Comparison of ENCODE assay signal across 8 cellular contexts in the genomic region with DNA sequence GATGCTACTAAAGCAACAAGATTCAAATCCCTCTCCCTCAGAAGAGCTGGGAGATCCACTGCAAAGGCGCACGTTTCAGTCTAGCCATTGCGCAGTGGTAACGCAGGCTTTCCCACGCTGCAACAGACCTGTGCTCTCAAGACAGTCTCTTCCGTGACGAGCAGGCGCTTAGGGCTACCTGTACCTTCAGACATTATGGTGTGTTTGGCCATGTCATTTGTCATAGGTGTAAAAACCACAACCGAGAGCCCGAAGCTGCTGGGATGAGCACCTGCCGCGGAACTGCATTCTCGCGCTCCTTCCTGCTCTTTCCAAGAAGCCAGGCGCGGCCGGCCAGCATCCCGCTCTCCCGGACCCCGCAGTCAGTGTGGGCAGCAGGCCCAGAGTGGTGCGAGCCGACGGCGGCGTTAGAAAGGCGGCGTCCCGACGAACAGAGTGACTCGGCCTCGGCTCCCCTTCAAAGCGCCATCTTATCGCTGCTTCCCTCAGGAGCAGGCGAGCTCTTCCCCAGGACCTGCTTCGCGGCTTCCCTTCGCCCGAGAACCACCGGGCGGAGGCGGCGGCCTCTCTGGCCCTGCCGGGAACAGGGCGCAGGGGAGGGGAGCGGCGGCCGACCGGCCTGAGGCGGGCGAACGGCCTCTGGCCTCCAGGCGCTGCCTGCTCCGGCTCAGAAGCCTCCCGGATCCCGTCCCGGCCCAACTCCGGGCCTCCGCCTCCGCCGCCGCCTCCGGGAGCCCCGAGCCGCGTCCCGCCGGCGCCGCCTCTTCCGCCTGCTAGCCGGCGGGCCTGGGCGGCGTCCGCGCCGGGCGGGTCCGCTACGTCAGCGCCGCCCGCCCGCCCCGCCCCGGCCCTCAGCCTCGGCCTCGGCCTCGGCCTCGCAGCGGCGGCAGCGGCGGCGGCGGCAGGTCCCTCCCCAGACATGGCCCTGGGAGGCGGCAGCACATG. TPM values are rescaled to one million over a fixed set of nuclear protein-coding genes. Genes with fewer than 3 reads are reported as not detected.
DNase-seq lines count a peak whose midpoint lies in the region; ATAC-seq and TF ChIP-seq lines count a peak whose summit lies in the region.

A gene with protein sequence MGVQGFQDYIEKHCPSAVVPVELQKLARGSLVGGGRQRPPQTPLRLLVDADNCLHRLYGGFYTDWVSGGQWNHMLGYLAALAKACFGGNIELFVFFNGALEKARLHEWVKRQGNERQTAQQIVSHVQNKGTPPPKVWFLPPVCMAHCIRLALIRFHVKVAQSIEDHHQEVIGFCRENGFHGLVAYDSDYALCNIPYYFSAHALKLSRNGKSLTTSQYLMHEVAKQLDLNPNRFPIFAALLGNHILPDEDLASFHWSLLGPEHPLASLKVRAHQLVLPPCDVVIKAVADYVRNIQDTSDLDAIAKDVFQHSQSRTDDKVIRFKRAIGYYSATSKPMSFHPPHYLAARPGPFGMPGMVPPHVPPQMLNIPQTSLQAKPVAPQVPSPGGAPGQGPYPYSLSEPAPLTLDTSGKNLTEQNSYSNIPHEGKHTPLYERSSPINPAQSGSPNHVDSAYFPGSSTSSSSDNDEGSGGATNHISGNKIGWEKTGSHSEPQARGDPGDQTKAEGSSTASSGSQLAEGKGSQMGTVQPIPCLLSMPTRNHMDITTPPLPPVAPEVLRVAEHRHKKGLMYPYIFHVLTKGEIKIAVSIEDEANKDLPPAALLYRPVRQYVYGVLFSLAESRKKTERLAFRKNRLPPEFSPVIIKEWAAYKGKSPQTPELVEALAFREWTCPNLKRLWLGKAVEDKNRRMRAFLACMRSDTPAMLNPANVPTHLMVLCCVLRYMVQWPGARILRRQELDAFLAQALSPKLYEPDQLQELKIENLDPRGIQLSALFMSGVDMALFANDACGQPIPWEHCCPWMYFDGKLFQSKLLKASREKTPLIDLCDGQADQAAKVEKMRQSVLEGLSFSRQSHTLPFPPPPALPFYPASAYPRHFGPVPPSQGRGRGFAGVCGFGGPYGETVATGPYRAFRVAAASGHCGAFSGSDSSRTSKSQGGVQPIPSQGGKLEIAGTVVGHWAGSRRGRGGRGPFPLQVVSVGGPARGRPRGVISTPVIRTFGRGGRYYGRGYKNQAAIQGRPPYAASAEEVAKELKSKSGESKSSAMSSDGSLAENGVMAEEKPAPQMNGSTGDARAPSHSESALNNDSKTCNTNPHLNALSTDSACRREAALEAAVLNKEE (plus strand): TSS at position 869 of the 945 bp plus-strand sequence. CDS start 231 bp downstream, outside the sequence.

- ATAC-seq in GM21576 (IDR thresholded peaks at IDR 0.05; ENCODE audit: unreplicated experiment) = peak; percentile 44
- peak; percentile 86 for ATAC-seq in stimulated activated naive CD8-positive, alpha-beta T cell treated with anti-CD3 and anti-CD28 coated beads, Interleukin-15, amount 100 ng/mL, for 72 hours

- DNase-seq in DMS153 treated with DMSO at 0.1 percent for 48 hours (lab: John Stamatoyannopoulos, UW; ENCODE audit: unreplicated experiment) = peak; percentile 49
- peak; percentile 88 for DNase-seq in RWPE1 (ENCODE audit: low spot score)
- DNase-seq in activated effector memory CD4-positive, alpha-beta T cell treated with anti-CD3 and anti-CD28 coated beads, Interleukin-2, amount 50 U/mL, for 16 hours = peak; percentile 92
- DNase-seq in fibroblast of the aortic adventitia (ENCODE audit: low read depth) = peak; percentile 58
- peak; percentile 70 to 72 for DNase-seq in stimulated activated naive CD8-positive, alpha-beta T cell treated with anti-CD3 and anti-CD28 coated beads, Interleukin-15, amount 100 ng/mL, for 72 hours

- POLR2A ChIA-PET in RWPE1 (lab: Yijun Ruan, JAX; ENCODE audit: low non-redundant PET) = interaction anchor here (0.8 kb wide), 1 partner anchor 115 kb away, joined by 3 read pairs; no protein-coding TSS in a partner anchor

- H3K27ac Mint-ChIP-seq in nephron = peak within 1 kb of the TSS; percentile 89 to 96 (median 95)
- peak within 1 kb of the TSS; percentile 95 to 99 for H3K27ac Mint-ChIP-seq in stimulated activated naive CD8-positive, alpha-beta T cell treated with anti-CD3 and anti-CD28 coated beads, Interleukin-15, amount 100 ng/mL, for 72 hours

- H3K36me3 Mint-ChIP-seq in nephron (ENCODE audit: low read depth) = peaks cover 27% of the 10 kb centered on the region

- TF ChIP-seq CTCF in RWPE1 (conservative IDR thresholded peaks at IDR 0.05; ENCODE audit: low read depth) (no peak), fibroblast of the aortic adventitia (IDR thresholded peaks at IDR 0.05; ENCODE audit: insufficient read depth, low read length) (no peak), nephron (IDR thresholded peaks at IDR 0.05; ENCODE audit: unreplicated experiment in 3 of 3) (no peak)

- peaks cover 23% of the 10 kb centered on the region for H3K4me1 Mint-ChIP-seq in nephron
- peaks cover 38% of the 10 kb centered on the region for H3K4me1 Mint-ChIP-seq in stimulated activated naive CD8-positive, alpha-beta T cell treated with anti-CD3 and anti-CD28 coated beads, Interleukin-15, amount 100 ng/mL, for 72 hours

- no peak for TF ChIP-seq RAD21 in Ishikawa (IDR thresholded peaks at IDR 0.05; ENCODE audit: low read depth)

- peak within 1 kb of the TSS; percentile 94 to 97 (median 95) for H3K4me3 Mint-ChIP-seq in nephron
- peak within 1 kb of the TSS; percentile 86 to 96 for H3K4me3 Mint-ChIP-seq in stimulated activated naive CD8-positive, alpha-beta T cell treated with anti-CD3 and anti-CD28 coated beads, Interleukin-15, amount 100 ng/mL, for 72 hours

- peak; percentile 25; the same call in 1 of the 2 replicates for TF ChIP-seq EP300 in Ishikawa (IDR thresholded peaks at IDR 0.05; ENCODE audit: borderline replicate concordance)

- H3K9me3 Mint-ChIP-seq in nephron = no peaks in the 10 kb centered on the region
- H3K9me3 Mint-ChIP-seq in stimulated activated naive CD8-positive, alpha-beta T cell treated with anti-CD3 and anti-CD28 coated beads, Interleukin-15, amount 100 ng/mL, for 72 hours = no peaks in the 10 kb centered on the region

- peak within 1 kb of the TSS; percentile 85 for H3K4me3 ChIP-seq in fibroblast of the aortic adventitia (ENCODE audit: low read depth, low read length)

- peak within 1 kb of the TSS; percentile 93 for H3K27ac ChIP-seq in RWPE1

- CTCF ChIA-PET in RWPE1 (lab: Yijun Ruan, JAX) = interaction anchor here (0.5 to 2.4 kb wide), 3 partner anchors 115 to 146 kb away, joined by 3 to 9 read pairs (median 3); no protein-coding TSS in a partner anchor

- no peaks in the 10 kb centered on the region for H3K27me3 Mint-ChIP-seq in nephron (ENCODE audit: low read depth)
- H3K27me3 Mint-ChIP-seq in stimulated activated naive CD8-positive, alpha-beta T cell treated with anti-CD3 and anti-CD28 coated beads, Interleukin-15, amount 100 ng/mL, for 72 hours = no peaks in the 10 kb centered on the region

TF ChIP-seq in Ishikawa, 13 proteins besides CTCF, POLR2A, EP300 and RAD21:
- TF ChIP-seq, protein P1, sequence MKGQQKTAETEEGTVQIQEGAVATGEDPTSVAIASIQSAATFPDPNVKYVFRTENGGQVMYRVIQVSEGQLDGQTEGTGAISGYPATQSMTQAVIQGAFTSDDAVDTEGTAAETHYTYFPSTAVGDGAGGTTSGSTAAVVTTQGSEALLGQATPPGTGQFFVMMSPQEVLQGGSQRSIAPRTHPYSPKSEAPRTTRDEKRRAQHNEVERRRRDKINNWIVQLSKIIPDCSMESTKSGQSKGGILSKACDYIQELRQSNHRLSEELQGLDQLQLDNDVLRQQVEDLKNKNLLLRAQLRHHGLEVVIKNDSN (IDR thresholded peaks at IDR 0.05) = no peak
- TF ChIP-seq TAF1 (IDR thresholded peaks at IDR 0.05; ENCODE audit: low read depth) (peak; percentile 33; the same call in 1 of the 2 replicates), NFIC (IDR thresholded peaks at IDR 0.05) (no peak), CREB1 (IDR thresholded peaks at IDR 0.05; ENCODE audit: low read depth) (no peak), CEBPB (IDR thresholded peaks at IDR 0.05) (no peak), ZBTB7A (IDR thresholded peaks at IDR 0.05; ENCODE audit: low read depth) (no peak), FOXM1 (IDR thresholded peaks at IDR 0.05; ENCODE audit: borderline replicate concordance, low read depth) (no peak), TCF12 (IDR thresholded peaks at IDR 0.05; ENCODE audit: low read depth) (no peak), EGR1 (IDR thresholded peaks at IDR 0.05) (0 out of 2 replicates have a peak, but pooled peaks have one; percentile 11), YY1 (IDR thresholded peaks at IDR 0.05; ENCODE audit: low read depth) (peak; percentile 75), TEAD4 (IDR thresholded peaks at IDR 0.05) (no peak)
- TF ChIP-seq, protein P2, sequence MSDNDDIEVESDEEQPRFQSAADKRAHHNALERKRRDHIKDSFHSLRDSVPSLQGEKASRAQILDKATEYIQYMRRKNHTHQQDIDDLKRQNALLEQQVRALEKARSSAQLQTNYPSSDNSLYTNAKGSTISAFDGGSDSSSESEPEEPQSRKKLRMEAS (IDR thresholded peaks at IDR 0.05) = peak; percentile 51
- TF ChIP-seq, protein P3, sequence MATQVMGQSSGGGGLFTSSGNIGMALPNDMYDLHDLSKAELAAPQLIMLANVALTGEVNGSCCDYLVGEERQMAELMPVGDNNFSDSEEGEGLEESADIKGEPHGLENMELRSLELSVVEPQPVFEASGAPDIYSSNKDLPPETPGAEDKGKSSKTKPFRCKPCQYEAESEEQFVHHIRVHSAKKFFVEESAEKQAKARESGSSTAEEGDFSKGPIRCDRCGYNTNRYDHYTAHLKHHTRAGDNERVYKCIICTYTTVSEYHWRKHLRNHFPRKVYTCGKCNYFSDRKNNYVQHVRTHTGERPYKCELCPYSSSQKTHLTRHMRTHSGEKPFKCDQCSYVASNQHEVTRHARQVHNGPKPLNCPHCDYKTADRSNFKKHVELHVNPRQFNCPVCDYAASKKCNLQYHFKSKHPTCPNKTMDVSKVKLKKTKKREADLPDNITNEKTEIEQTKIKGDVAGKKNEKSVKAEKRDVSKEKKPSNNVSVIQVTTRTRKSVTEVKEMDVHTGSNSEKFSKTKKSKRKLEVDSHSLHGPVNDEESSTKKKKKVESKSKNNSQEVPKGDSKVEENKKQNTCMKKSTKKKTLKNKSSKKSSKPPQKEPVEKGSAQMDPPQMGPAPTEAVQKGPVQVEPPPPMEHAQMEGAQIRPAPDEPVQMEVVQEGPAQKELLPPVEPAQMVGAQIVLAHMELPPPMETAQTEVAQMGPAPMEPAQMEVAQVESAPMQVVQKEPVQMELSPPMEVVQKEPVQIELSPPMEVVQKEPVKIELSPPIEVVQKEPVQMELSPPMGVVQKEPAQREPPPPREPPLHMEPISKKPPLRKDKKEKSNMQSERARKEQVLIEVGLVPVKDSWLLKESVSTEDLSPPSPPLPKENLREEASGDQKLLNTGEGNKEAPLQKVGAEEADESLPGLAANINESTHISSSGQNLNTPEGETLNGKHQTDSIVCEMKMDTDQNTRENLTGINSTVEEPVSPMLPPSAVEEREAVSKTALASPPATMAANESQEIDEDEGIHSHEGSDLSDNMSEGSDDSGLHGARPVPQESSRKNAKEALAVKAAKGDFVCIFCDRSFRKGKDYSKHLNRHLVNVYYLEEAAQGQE (IDR thresholded peaks at IDR 0.05; ENCODE audit: low read depth) = no peak; the same call in 1 of the 2 replicates
TF ChIP-seq in Ishikawa: peak in this region for 4.

RNA-seq across cellular contexts. Expression of the gene that starts here (rescaled TPM):
- total RNA-seq in fibroblast of the aortic adventitia (ENCODE audit: low replicate concordance) = 55.7 and 116 TPM in 2 replicates

Comparison
In these comparisons a context has a peak if more than half of its experiments do, and no peak if none do; other contexts are left out.
1. Peak in every context shown above with its lines: DNase-seq, ATAC-seq, H3K4me3 ChIP-seq and H3K27ac ChIP-seq.